ENCODE assay signal across 10 cellular contexts in the genomic region with DNA sequence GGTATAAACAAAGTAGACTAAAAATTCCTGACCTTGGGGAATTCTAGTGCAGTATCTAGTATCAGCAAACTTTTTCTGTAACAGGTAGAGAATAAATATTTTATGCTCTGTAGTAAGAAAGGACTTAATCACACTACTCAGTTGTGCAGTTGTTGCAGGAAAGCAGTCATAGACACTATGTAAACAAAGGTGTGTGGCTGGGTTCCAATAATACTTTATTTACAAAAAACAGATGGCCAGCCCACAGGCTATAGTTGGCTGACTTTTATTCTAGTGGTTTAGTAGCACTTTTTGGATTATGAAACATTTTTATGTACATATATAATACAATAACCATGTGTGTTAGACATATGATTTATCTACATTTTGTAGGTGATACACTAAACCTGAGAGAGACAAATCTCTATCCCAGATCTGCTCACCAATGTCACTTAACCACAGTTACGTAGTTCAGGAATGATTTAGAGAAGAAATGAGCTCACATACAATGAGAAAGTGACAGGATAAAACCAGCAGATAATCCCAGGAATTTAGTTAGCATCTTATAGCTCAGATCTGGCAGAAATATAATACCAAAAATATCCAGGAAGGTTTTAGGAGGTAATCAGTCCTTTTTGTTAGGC. TPM values are rescaled to one million over a fixed set of nuclear protein-coding genes. Genes with fewer than 3 reads are reported as not detected.
DNase-seq lines count a peak whose midpoint lies in the region; ATAC-seq and TF ChIP-seq lines count a peak whose summit lies in the region.
"Had no signal": no experiment of that assay in that cellular context is flagged by ENCODE, and none has a peak within 500 bp of the region (broad histone marks: within the 10 kb centered on the region; RNA-seq: fewer than 3 reads in every experiment).

No MANE protein-coding gene starts in this region.

- no peaks in the 10 kb centered on the region for H3K27me3 Mint-ChIP-seq in memory B cell

- CTCF ChIA-PET in AG04450 (lab: Charles Lee) (interaction anchor here (0.6 to 1.3 kb wide), 7 partner anchors 11 to 231 kb away, joined by 3 to 22 read pairs (median 3); no protein-coding TSS in a partner anchor), IMR-90 (lab: Yijun Ruan, JAX) (interaction anchor here (1.0 to 1.5 kb wide), 3 partner anchors 15 to 80 kb away, joined by 3 to 5 read pairs (median 3); no protein-coding TSS in a partner anchor)

- peaks cover 18% of the 10 kb centered on the region for H3K36me3 Mint-ChIP-seq in memory B cell

- no peaks in the 10 kb centered on the region for H3K79me2 ChIP-seq in mesendoderm (ENCODE audit: control insufficient read depth, insufficient read depth, low read length)
- H3K79me2 ChIP-seq: hepatocyte had no signal

- H3K4me2 ChIP-seq in IMR-90 (ENCODE audit: low read depth, low read length), result peak overlapping the region; percentile 58; the same call in 1 of the 2 replicates
- no peak overlapping the region for H3K4me2 ChIP-seq in mesendoderm (ENCODE audit: low read length)
- H3K4me2 ChIP-seq: hepatocyte had no signal

- H3K4ac ChIP-seq in IMR-90 (ENCODE audit: low read depth, low read length) (no peak overlapping the region), mesendoderm (ENCODE audit: low read depth, low read length) (no peak overlapping the region)

- no peaks in the 10 kb centered on the region for H3K9me3 Mint-ChIP-seq in memory B cell

- H2AK5ac ChIP-seq in IMR-90 (ENCODE audit: low read depth, low read length), result no peak overlapping the region
- no peak overlapping the region for H2AK5ac ChIP-seq in mesendoderm (ENCODE audit: low read length)

- peaks cover 11% of the 10 kb centered on the region for H3K4me1 Mint-ChIP-seq in memory B cell

- DNase-seq in AG04450 (ENCODE audit: low read depth, low spot score) (peak; percentile 4), IMR-90 (peak; percentile 46), amniotic epithelial cell (ENCODE audit: low read depth) (peak; percentile 47), memory B cell (ENCODE audit: low spot score in 2 of 2) (no peak), HAP-1 (ENCODE audit: low spot score in 2 of 2) (no peak), mesendoderm (no peak)
- DNase-seq: activated CD8-positive, alpha-beta memory T cell treated with anti-CD3 and anti-CD28 coated beads, Interleukin-2, amount 50 U/mL, for 48 hours had no signal

- BruUV-seq in IMR-90 (replicated peaks; lab: Mats Ljungman, UMichigan), result no TSS peak

- no peak overlapping the region for H3K56ac ChIP-seq in IMR-90 (ENCODE audit: extremely low read depth, insufficient read depth, low read length)
- H3K56ac ChIP-seq in mesendoderm (ENCODE audit: low read length), result no peak overlapping the region

- no peaks in the 10 kb centered on the region; the same call in 1 of the 2 replicates for H4K20me1 ChIP-seq in IMR-90 (ENCODE audit: insufficient read depth, low read length)

- H3K36me3 ChIP-seq in IMR-90 (ENCODE audit: control insufficient read depth, insufficient read depth, low read length) (peaks cover 13% of the 10 kb centered on the region), HAP-1 (replicated peaks) (peaks cover 61% of the 10 kb centered on the region), mesendoderm (ENCODE audit: control insufficient read depth, insufficient read depth, low read length) (peaks cover 3% of the 10 kb centered on the region)

- no peak overlapping the region for H2AK9ac ChIP-seq in IMR-90 (replicated peaks; ENCODE audit: low read depth, low read length, poor library complexity)

- no peaks in the 10 kb centered on the region for H3K9me1 ChIP-seq in IMR-90 (ENCODE audit: insufficient read depth, low read length)

- H3K9me3 ChIP-seq in AG04450 (ENCODE audit: control insufficient read depth, insufficient read depth, low read length) (no peaks in the 10 kb centered on the region), IMR-90 (ENCODE audit: control insufficient read depth, insufficient read depth, low read length) (no peaks in the 10 kb centered on the region), HAP-1 (no peaks in the 10 kb centered on the region)

- H2BK120ac ChIP-seq in IMR-90 (ENCODE audit: low read depth, low read length) (no peak overlapping the region), mesendoderm (ENCODE audit: low read depth, low read length) (no peak overlapping the region)

- intact Hi-C loops in IMR-90 (cut with micrococcal nuclease), result loop anchor here (5.0 kb wide), 1 partner anchor 214 kb away; no protein-coding TSS in a partner anchor

- H3K4me1 ChIP-seq in IMR-90 (ENCODE audit: control insufficient read depth, insufficient read depth, low read length) (no peaks in the 10 kb centered on the region), HAP-1 (no peaks in the 10 kb centered on the region), mesendoderm (ENCODE audit: control insufficient read depth, low read depth, low read length) (no peaks in the 10 kb centered on the region)

- no peak overlapping the region for H4K8ac ChIP-seq in IMR-90 (ENCODE audit: low read depth in 2 of 2, low read length in 2 of 2)
- no peak overlapping the region for H4K8ac ChIP-seq in mesendoderm (ENCODE audit: low read depth, low read length)

- POLR2A ChIA-PET in AG04450 (lab: Yijun Ruan, JAX) (interaction anchor here (0.8 kb wide), 1 partner anchor 15 kb away, joined by 9 read pairs; no protein-coding TSS in a partner anchor), IMR-90 (lab: Charles Lee; ENCODE audit: unreplicated experiment) (no interaction called here)

- peaks cover 0 to 5% of the 10 kb centered on the region in 2 experiments; a peak in 3 of 4 replicates for H3K79me1 ChIP-seq in IMR-90 (ENCODE audit: low read depth in 1 of 2, low read length in 2 of 2)
- no peaks in the 10 kb centered on the region for H3K79me1 ChIP-seq in mesendoderm (ENCODE audit: low read length)

- no peak overlapping the region for H3K4me3 Mint-ChIP-seq in memory B cell

- H2BK5ac ChIP-seq in IMR-90 (ENCODE audit: low read depth, low read length, poor library complexity, severe bottlenecking), result no peak overlapping the region
- no peak overlapping the region for H2BK5ac ChIP-seq in mesendoderm (ENCODE audit: low read length)

- H3K27ac ChIP-seq in AG04450 (ENCODE audit: low read depth, low read length) (no peak overlapping the region), IMR-90 (ENCODE audit: insufficient read depth, low read length) (no peak overlapping the region), mesendoderm (ENCODE audit: low read depth, low read length) (no peak overlapping the region)
- H3K27ac ChIP-seq: hepatocyte had no signal

- no peak overlapping the region for H4K5ac ChIP-seq in IMR-90 (ENCODE audit: low read depth, low read length)
- no peak overlapping the region for H4K5ac ChIP-seq in mesendoderm (ENCODE audit: low read length)

- no peak for TF ChIP-seq RAD21 in IMR-90 (IDR thresholded peaks at IDR 0.05; ENCODE audit: low read length)

- H2BK15ac ChIP-seq in IMR-90 (ENCODE audit: low read depth, low read length), result no peak overlapping the region
- H2BK15ac ChIP-seq in mesendoderm (replicated peaks; ENCODE audit: low read depth), result no peak overlapping the region

- H2BK20ac ChIP-seq in IMR-90 (ENCODE audit: low read depth, low read length), result no peak overlapping the region

- no peak overlapping the region for H3K18ac ChIP-seq in IMR-90 (ENCODE audit: low read depth, low read length)
- H3K18ac ChIP-seq in mesendoderm (ENCODE audit: low read length), result no peak overlapping the region

- in situ Hi-C loops in IMR-90 (cut with MboI; ENCODE audit: low sequenced_read_pairs), result no loop called here
- in situ Hi-C loops in HAP-1 (cut with MboI; ENCODE audit: low sequenced_read_pairs), result no loop called here

- H3K27me3 ChIP-seq in AG04450 (ENCODE audit: control insufficient read depth, insufficient read depth, low read length) (no peaks in the 10 kb centered on the region), IMR-90 (ENCODE audit: control insufficient read depth, insufficient read depth, low read length) (no peaks in the 10 kb centered on the region), HAP-1 (ENCODE audit: low read depth) (no peaks in the 10 kb centered on the region), mesendoderm (ENCODE audit: insufficient read depth, low read length, poor library complexity) (no peaks in the 10 kb centered on the region)
- H3K27me3 ChIP-seq: hepatocyte had no signal

- H3K4me3 ChIP-seq in AG04450 (ENCODE audit: low read depth, low read length) (no peak overlapping the region), IMR-90 (ENCODE audit: insufficient read depth, low read depth, low read length) (no peak overlapping the region), HAP-1 (no peak overlapping the region), mesendoderm (ENCODE audit: low read length) (no peak overlapping the region)
- H3K4me3 ChIP-seq: hepatocyte had no signal

- WGBS in IMR-90 (ENCODE audit: extremely low coverage in 2 of 2, insufficient read length in 1 of 2), 2 experiments, result no CpG with 5 or more reads among the region's 1 CpG
- no CpG with 5 or more reads among the region's 1 CpG for WGBS in mesendoderm (ENCODE audit: extremely low coverage, insufficient coverage, low lambda C conversion rate)

- dilution Hi-C loops in IMR-90 (cut with HindIII; ENCODE audit: low sequenced_read_pairs, unreplicated experiment), result no loop called here

- H3K9ac ChIP-seq in IMR-90 (ENCODE audit: low read depth, low read length) (no peak overlapping the region), mesendoderm (ENCODE audit: low read length) (no peak overlapping the region)

- TF ChIP-seq CTCF in AG04450 (IDR thresholded peaks at IDR 0.05; ENCODE audit: low read depth, low read length), result no peak
- no peak for TF ChIP-seq CTCF in IMR-90 (conservative IDR thresholded peaks at IDR 0.05; ENCODE audit: low read depth, low read length)

- H2AFZ ChIP-seq in IMR-90 (replicated peaks; ENCODE audit: low read length, poor library complexity), result no peak overlapping the region
- H2AFZ ChIP-seq: hepatocyte had no signal

- ATAC-seq in IMR-90 (ENCODE audit: low read depth), result peak; percentile 44
- ATAC-seq in memory B cell (ENCODE audit: low read depth), result no peak
- ATAC-seq in GM19467 (IDR thresholded peaks at IDR 0.05; ENCODE audit: unreplicated experiment), result no peak
- ATAC-seq in GM19035 (IDR thresholded peaks at IDR 0.05; ENCODE audit: unreplicated experiment), result no peak

- no peak overlapping the region for H3K14ac ChIP-seq in IMR-90 (replicated peaks; ENCODE audit: low read depth, low read length)

- no peak overlapping the region for H4K91ac ChIP-seq in IMR-90 (ENCODE audit: insufficient read depth, low read depth, low read length)

- H3K27ac Mint-ChIP-seq in memory B cell, result peak overlapping the region; percentile 81

- no peak for TF ChIP-seq POLR2A in IMR-90 (IDR thresholded peaks at IDR 0.05; ENCODE audit: low read depth, low read length)

- H3K23ac ChIP-seq in IMR-90 (ENCODE audit: low read depth, low read length) (no peak overlapping the region), mesendoderm (ENCODE audit: low read length) (no peak overlapping the region)

RNA-seq across cellular contexts. Expression of a gene that starts 56.1 kb away (rescaled TPM):
- polyA plus RNA-seq in AG04450 (2011; rRNA removed), result 14.3 and 23.6 TPM in 2 replicates
- 17.3 and 34.7 TPM in 2 replicates for polyA minus RNA-seq in AG04450 (2011; rRNA and poly(A)+ RNA removed)
- 11.5 and 32.2 TPM in 2 replicates for total RNA-seq in IMR-90 (2012; rRNA removed)
- polyA plus RNA-seq in IMR-90 (2012; rRNA removed), result 4.6 and 5.0 TPM in 2 replicates
- 0.71 and 0.90 TPM in 2 replicates for polyA plus RNA-seq in IMR-90 (2012; cell fraction: cytosol; rRNA removed)
- 0.57 and 4.7 TPM in 2 replicates for polyA plus RNA-seq in IMR-90 (2012; cell fraction: nucleus; rRNA removed; ENCODE audit: low replicate concordance)
- 15.1 TPM for polyA plus RNA-seq in mesendoderm (2013, experiment 1 of 2)
- polyA plus RNA-seq in mesendoderm (2013, experiment 2 of 2), result 15.0 TPM

RNA-seq across cellular contexts. Expression of a gene that starts 56.2 kb away (rescaled TPM):
- polyA plus RNA-seq in AG04450 (2011; rRNA removed), result 2.1 and 2.2 TPM in 2 replicates
- 1.4 and 4.6 TPM in 2 replicates for polyA minus RNA-seq in AG04450 (2011; rRNA and poly(A)+ RNA removed)
- 1.6 and 1.7 TPM in 2 replicates for total RNA-seq in IMR-90 (2012; rRNA removed)
- polyA plus RNA-seq in IMR-90 (2012; rRNA removed), result 0.63 and 0.72 TPM in 2 replicates
- 0.24 and 0.44 TPM in 2 replicates for polyA plus RNA-seq in IMR-90 (2012; cell fraction: cytosol; rRNA removed)
- 0.11 and 0.68 TPM in 2 replicates for polyA plus RNA-seq in IMR-90 (2012; cell fraction: nucleus; rRNA removed; ENCODE audit: low replicate concordance)
- 0.34 TPM for polyA plus RNA-seq in mesendoderm (2013, experiment 1 of 2)
- polyA plus RNA-seq in mesendoderm (2013, experiment 2 of 2), result 0.34 TPM

Comparison
In these comparisons a context has a peak if more than half of its experiments do, and no peak if none do; other contexts are left out.
1. DNase-seq: peak in AG04450 (single experiment), IMR-90 (single experiment) and amniotic epithelial cell (single experiment); none in memory B cell (0 of 2), HAP-1 (0 of 2) and mesendoderm (single experiment).